ENCODE assay signal across 8 cellular contexts in the genomic region with DNA sequence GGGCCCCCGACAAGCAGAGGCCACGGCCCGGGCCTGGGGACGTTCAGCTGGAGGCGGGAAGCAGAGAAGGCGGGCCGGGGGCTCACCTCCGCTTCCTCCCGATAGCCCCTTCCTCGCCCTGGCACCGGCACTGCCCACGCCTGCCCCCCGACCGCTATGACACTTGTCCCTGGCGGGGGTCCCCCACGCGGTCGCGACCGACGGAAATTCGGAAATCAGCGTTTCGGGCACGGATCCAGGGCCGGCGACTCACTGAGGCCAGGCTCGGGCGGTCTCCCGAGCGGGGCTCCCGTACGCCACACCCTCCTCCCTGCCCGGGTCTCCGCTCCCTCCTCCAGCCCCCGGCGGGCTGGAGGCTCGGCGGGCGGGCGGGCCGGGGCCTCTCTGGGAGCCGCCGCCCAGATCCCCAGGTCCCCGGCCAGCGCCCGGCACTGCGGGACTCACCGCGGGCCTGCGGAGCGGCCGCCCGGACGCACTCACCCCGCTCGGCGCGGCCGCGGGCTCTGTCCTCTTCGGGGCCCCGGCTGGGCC. TPM values are rescaled to one million over a fixed set of nuclear protein-coding genes. Genes with fewer than 3 reads are reported as not detected.
DNase-seq lines count a peak whose midpoint lies in the region; ATAC-seq and TF ChIP-seq lines count a peak whose summit lies in the region.

No MANE protein-coding gene starts in this region.

- TF ChIP-seq POLR2A in tibial nerve (IDR thresholded peaks at IDR 0.05), result no peak

- no peak for TF ChIP-seq EP300 in tibial nerve (IDR thresholded peaks at IDR 0.05)

- H3K27ac ChIP-seq in VCaP, result peak overlapping the region; percentile 72
- H3K27ac ChIP-seq in ectodermal cell (ENCODE audit: insufficient read depth, low read depth, low read length, poor library complexity, severe bottlenecking), result no peak overlapping the region
- peak overlapping the region; percentile 66 to 88 (median 80) for H3K27ac ChIP-seq in tibial nerve

- peaks cover under 1% of the 10 kb centered on the region for H3K36me3 ChIP-seq in ectodermal cell (ENCODE audit: control insufficient read depth, insufficient read depth, low read length)
- H3K36me3 ChIP-seq in tibial nerve, result peaks cover 0 to 3% (median 0%) of the 10 kb centered on the region in 3 donors

- ATAC-seq in HG02798 (IDR thresholded peaks at IDR 0.05; ENCODE audit: poor library complexity, unreplicated experiment) (peak; percentile 38), GM21576 (IDR thresholded peaks at IDR 0.05; ENCODE audit: unreplicated experiment) (no peak)

- TF ChIP-seq CTCF in VCaP (conservative IDR thresholded peaks at IDR 0.05) (no peak), tibial nerve (IDR thresholded peaks at IDR 0.05) (no peak)

- 1% methylated on average over 63 of the region's 63 CpGs for WGBS in ectodermal cell, 2 experiments
- WGBS in tibial nerve, 2 donors, result 3 to 6% methylated on average over 18 to 27 of the region's 63 CpGs

- H3K27me3 ChIP-seq in ectodermal cell (ENCODE audit: control insufficient read depth, insufficient read depth, low read length, poor library complexity, severe bottlenecking), result peaks cover 47% of the 10 kb centered on the region
- peaks cover 9% of the 10 kb centered on the region for H3K27me3 ChIP-seq in mononuclear cell (ENCODE audit: insufficient read depth, low read length)
- H3K27me3 ChIP-seq in tibial nerve, result no peaks in the 10 kb centered on the region

- H3K4me3 ChIP-seq in ectodermal cell (ENCODE audit: insufficient read depth, low read depth, low read length) (peak overlapping the region; percentile 38), mononuclear cell (ENCODE audit: low read length) (peak overlapping the region; percentile 36), tibial nerve (peak overlapping the region; percentile 63 to 87 (median 74))

- DNase-seq in GM03348 (ENCODE audit: low spot score) (peak; percentile 80), tibial nerve (ENCODE audit: low spot score in 2 of 2) (no peak), NCI-H2029 (lab: John Stamatoyannopoulos, UW) (no peak)

- H3K9me3 ChIP-seq in ectodermal cell (ENCODE audit: control insufficient read depth, low read length), result no peaks in the 10 kb centered on the region
- H3K9me3 ChIP-seq in mononuclear cell (ENCODE audit: low read depth, low read length), result no peaks in the 10 kb centered on the region
- no peaks in the 10 kb centered on the region for H3K9me3 ChIP-seq in tibial nerve

- H3K4me1 ChIP-seq in ectodermal cell (ENCODE audit: control insufficient read depth, insufficient read depth, low read length) (no peaks in the 10 kb centered on the region), mononuclear cell (ENCODE audit: insufficient read depth, low read length) (peaks cover 28% of the 10 kb centered on the region), tibial nerve (peaks cover 0 to 33% (median 17%) of the 10 kb centered on the region in 4 donors)

RNA-seq across cellular contexts. Expression of a gene that starts 0.6 kb away (rescaled TPM):
- polyA plus RNA-seq in ectodermal cell (2013, experiment 1 of 4), result 1.9 TPM
- polyA plus RNA-seq in ectodermal cell (2013, experiment 2 of 4), result 1.8 TPM
- 1.8 TPM for polyA plus RNA-seq in ectodermal cell (2013, experiment 3 of 4)
- polyA plus RNA-seq in ectodermal cell (2013, experiment 4 of 4), result 1.7 TPM
- total RNA-seq in mononuclear cell, result 11.8 TPM
- 1 to 10 TPM; 6.1 to 9.8 (median 9.0) TPM for total RNA-seq in tibial nerve
